Comparison of ENCODE assay signal across 12 cellular contexts in genomic region chr6:44177691-44178423, GRCh38. TPM values are rescaled to one million over a fixed set of nuclear protein-coding genes. Genes with fewer than 3 reads are reported as not detected.
A peak's percentile ranks its signal among the peaks of the same experiment; 100 is the strongest.
DNase-seq lines count a peak whose midpoint lies in the region; ATAC-seq, FAIRE-seq and TF ChIP-seq lines count a peak whose summit lies in the region.
"Had no signal": no experiment of that assay in that cellular context is flagged by ENCODE, and none has a peak within 500 bp of the region (broad histone marks: within the 10 kb centered on the region; RNA-seq: fewer than 3 reads in every experiment).

No MANE protein-coding gene starts in this region.

- H3K27ac Mint-ChIP-seq in chondrocyte (ENCODE audit: unreplicated experiment): peak overlapping the region; percentile 89
- peak overlapping the region; percentile 17 for H3K27ac Mint-ChIP-seq in stimulated activated effector memory CD8-positive, alpha-beta T cell treated with anti-CD3 and anti-CD28 coated beads, Interleukin-12 subunit alpha, Interleukin-12 subunit beta, amount 100 ng/mL, for 72 hours
- H3K27ac Mint-ChIP-seq: stimulated activated memory B cell treated with anti-CD40 and anti-IgM and Interleukin-4, amounts not matched to agents 10 μg/mL and 1 μg/mL and 100 μg/mL, for 72 hours had no signal

- no peaks in the 10 kb centered on the region for H3K36me3 ChIP-seq in H7 (replicated peaks; ENCODE audit: control insufficient read depth, insufficient read depth, low read length)

- peaks cover 33% of the 10 kb centered on the region for H3K4me1 Mint-ChIP-seq in chondrocyte (ENCODE audit: low read depth)
- H3K4me1 Mint-ChIP-seq in stimulated activated effector memory CD8-positive, alpha-beta T cell treated with anti-CD3 and anti-CD28 coated beads, Interleukin-12 subunit alpha, Interleukin-12 subunit beta, amount 100 ng/mL, for 72 hours: peaks cover 19% of the 10 kb centered on the region

- H3K4me3 Mint-ChIP-seq in chondrocyte (ENCODE audit: unreplicated experiment): no peak overlapping the region
- peak overlapping the region; percentile 44 for H3K4me3 Mint-ChIP-seq in stimulated activated effector memory CD8-positive, alpha-beta T cell treated with anti-CD3 and anti-CD28 coated beads, Interleukin-12 subunit alpha, Interleukin-12 subunit beta, amount 100 ng/mL, for 72 hours

- no peaks in the 10 kb centered on the region for H3K36me3 Mint-ChIP-seq in chondrocyte (ENCODE audit: low read depth)
- peaks cover 6% of the 10 kb centered on the region for H3K36me3 Mint-ChIP-seq in stimulated activated effector memory CD8-positive, alpha-beta T cell treated with anti-CD3 and anti-CD28 coated beads, Interleukin-12 subunit alpha, Interleukin-12 subunit beta, amount 100 ng/mL, for 72 hours
- H3K36me3 Mint-ChIP-seq: stimulated activated memory B cell treated with anti-CD40 and anti-IgM and Interleukin-4, amounts not matched to agents 10 μg/mL and 1 μg/mL and 100 μg/mL, for 72 hours had no signal

- no peaks in the 10 kb centered on the region for H3K27me3 Mint-ChIP-seq in chondrocyte (ENCODE audit: low read depth)

- H3K27me3 ChIP-seq in H7 (ENCODE audit: control insufficient read depth, insufficient read depth, low read length): no peaks in the 10 kb centered on the region

- no peak for FAIRE-seq in frontal cortex (lab: Jason Lieb, UNC)

- no peaks in the 10 kb centered on the region for H3K9me3 Mint-ChIP-seq in chondrocyte (ENCODE audit: low read depth)
- no peaks in the 10 kb centered on the region for H3K9me3 Mint-ChIP-seq in stimulated activated effector memory CD8-positive, alpha-beta T cell treated with anti-CD3 and anti-CD28 coated beads, Interleukin-12 subunit alpha, Interleukin-12 subunit beta, amount 100 ng/mL, for 72 hours

- ATAC-seq in stimulated activated effector memory CD8-positive, alpha-beta T cell treated with anti-CD3 and anti-CD28 coated beads, Interleukin-12 subunit alpha, Interleukin-12 subunit beta, amount 100 ng/mL, for 72 hours: no peak
- ATAC-seq in HG02759 (IDR thresholded peaks at IDR 0.05; ENCODE audit: unreplicated experiment): no peak

- TF ChIP-seq CTCF in chondrocyte (IDR thresholded peaks at IDR 0.05): no peak

- DNase-seq in H7: peak; percentile 46
- no peak for DNase-seq in chondrocyte (ENCODE audit: low spot score)
- peak; percentile 90 for DNase-seq in islet precursor cell
- DNase-seq in stimulated activated effector memory CD8-positive, alpha-beta T cell treated with anti-CD3 and anti-CD28 coated beads, Interleukin-12 subunit alpha, Interleukin-12 subunit beta, amount 100 ng/mL, for 72 hours (ENCODE audit: low spot score in 2 of 2): no peak
- no peak for DNase-seq in cerebellar nuclear complex (lab: John Stamatoyannopoulos, UW)
- DNase-seq in frontal cortex (ENCODE audit: low spot score in 2 of 2): no peak
- DNase-seq in DMS79 (lab: John Stamatoyannopoulos, UW): no peak
- DNase-seq: activated T-cell treated with anti-CD3 and anti-CD28 coated beads for 4 hours, NCI-H1105 treated with DMSO at 0.1 percent for 48 hours had no signal

- no peak overlapping the region for H3K4me3 ChIP-seq in H7 (ENCODE audit: insufficient read depth, low read depth, low read length)

RNA-seq across cellular contexts. Expression of gene CAPN11, which starts 19.2 kb away (rescaled TPM):
- total RNA-seq in H7 (2014; rRNA removed; shearing (Covaris generic)): 1.0 and 2.0 TPM in 2 replicates
- total RNA-seq in chondrocyte: 0.07 TPM in 1 of 3 replicates, not detected in the others
- total RNA-seq in frontal cortex: not detected
- total RNA-seq: G401 had no signal

RNA-seq across cellular contexts. Expression of gene MYMX, which starts 38.9 kb away (rescaled TPM):
- total RNA-seq in H7 (2014; rRNA removed; shearing (Covaris generic)): 5.2 and 6.0 TPM in 2 replicates
- total RNA-seq in chondrocyte (not detected in 3 replicates), frontal cortex (not detected)

RNA-seq across cellular contexts. Expression of gene SLC29A1, which starts 45.5 kb away (rescaled TPM):
- total RNA-seq in H7 (2014; rRNA removed; shearing (Covaris generic)): 68.6 and 71.9 TPM in 2 replicates
- total RNA-seq in chondrocyte (161 to 231 TPM (median 221 TPM) in 3 replicates), frontal cortex (3.7 TPM)

RNA-seq across cellular contexts. Expression of gene TMEM63B, which starts 50.5 kb away (rescaled TPM):
- total RNA-seq in H7 (2014; rRNA removed; shearing (Covaris generic)): 24.9 and 36.2 TPM in 2 replicates
- total RNA-seq in chondrocyte (36.2 to 40.7 TPM (median 40.3 TPM) in 3 replicates), frontal cortex (35.5 TPM)

RNA-seq across cellular contexts. Expression of gene MRPL14, which starts 50.6 kb away (rescaled TPM):
- total RNA-seq in H7 (2014; rRNA removed; shearing (Covaris generic)): 91.0 and 92.0 TPM in 2 replicates
- total RNA-seq in chondrocyte (35.1 to 38.7 TPM (median 35.5 TPM) in 3 replicates), frontal cortex (41.2 TPM)

Comparison
In these comparisons a context has a peak if more than half of its experiments do, and no peak if none do; other contexts are left out.
1. DNase-seq: peak in H7 (single experiment) and islet precursor cell (single experiment); none in chondrocyte (single experiment), stimulated activated effector memory CD8-positive, alpha-beta T cell treated with anti-CD3 and anti-CD28 coated beads, Interleukin-12 subunit alpha, Interleukin-12 subunit beta, amount 100 ng/mL, for 72 hours (0 of 2), cerebellar nuclear complex (0 of 2), frontal cortex (0 of 2) and DMS79 (single experiment).
2. RNA of gene SLC29A1, which starts 45.5 kb away (total RNA-seq): 161 to 231 TPM in chondrocyte and 68.6 to 71.9 TPM in H7; 3.7 TPM in frontal cortex (single experiment); every median in the first group is over 10 times any median in the second.